1 cellular context compared by ENCODE assay signal in genomic region chr13:46812398-46812797, GRCh38.
TF ChIP-seq lines count a peak whose summit lies in the region.

No MANE protein-coding gene starts in this region.

TF ChIP-seq in HCT116, 20 proteins besides CTCF, POLR2A, EP300 and RAD21:
- TF ChIP-seq YY1 (IDR thresholded peaks at IDR 0.05; ENCODE audit: extremely low read depth, insufficient replicate concordance, low read depth, low read length), result no peak
- TF ChIP-seq ELF1 (IDR thresholded peaks at IDR 0.05; ENCODE audit: borderline replicate concordance, low read depth), result no peak
- no peak for TF ChIP-seq REST (IDR thresholded peaks at IDR 0.05; ENCODE audit: low read depth)
- no peak for TF ChIP-seq EGR1 (IDR thresholded peaks at IDR 0.05; ENCODE audit: low read depth)
- TF ChIP-seq JUND (IDR thresholded peaks at IDR 0.05), result no peak
- no peak for TF ChIP-seq ZNF274 (IDR thresholded peaks at IDR 0.05; ENCODE audit: low read depth, low read length)
- no peak for TF ChIP-seq SRF (IDR thresholded peaks at IDR 0.05; ENCODE audit: low read depth)
- TF ChIP-seq CEBPB (IDR thresholded peaks at IDR 0.05; ENCODE audit: low read depth), result no peak
- no peak for TF ChIP-seq SP1 (IDR thresholded peaks at IDR 0.05; ENCODE audit: low read depth)
- no peak for TF ChIP-seq SIN3A (IDR thresholded peaks at IDR 0.05; ENCODE audit: low read depth)
- no peak for TF ChIP-seq EZH2 (IDR thresholded peaks at IDR 0.05)
- no peak for TF ChIP-seq ZBTB33 (IDR thresholded peaks at IDR 0.05; ENCODE audit: extremely low read depth, insufficient replicate concordance, low read length)
- no peak for TF ChIP-seq POLR2AphosphoS5 (IDR thresholded peaks at IDR 0.05; ENCODE audit: low read depth, low read length)
- no peak for TF ChIP-seq TCF7L2 (IDR thresholded peaks at IDR 0.05; ENCODE audit: borderline replicate concordance, extremely low read depth, insufficient read depth, insufficient read length)
- TF ChIP-seq, protein P1, sequence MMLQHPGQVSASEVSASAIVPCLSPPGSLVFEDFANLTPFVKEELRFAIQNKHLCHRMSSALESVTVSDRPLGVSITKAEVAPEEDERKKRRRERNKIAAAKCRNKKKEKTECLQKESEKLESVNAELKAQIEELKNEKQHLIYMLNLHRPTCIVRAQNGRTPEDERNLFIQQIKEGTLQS (IDR thresholded peaks at IDR 0.05), result no peak
- TF ChIP-seq FOSL1 (IDR thresholded peaks at IDR 0.05; ENCODE audit: low read depth), result no peak
- TF ChIP-seq CBX3 (IDR thresholded peaks at IDR 0.05; ENCODE audit: low read depth), result no peak
- no peak for TF ChIP-seq ZFX (IDR thresholded peaks at IDR 0.05)
- TF ChIP-seq EZH2phosphoT487 (IDR thresholded peaks at IDR 0.05; ENCODE audit: borderline replicate concordance), result no peak
- TF ChIP-seq, protein P2, sequence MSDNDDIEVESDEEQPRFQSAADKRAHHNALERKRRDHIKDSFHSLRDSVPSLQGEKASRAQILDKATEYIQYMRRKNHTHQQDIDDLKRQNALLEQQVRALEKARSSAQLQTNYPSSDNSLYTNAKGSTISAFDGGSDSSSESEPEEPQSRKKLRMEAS (IDR thresholded peaks at IDR 0.05), result no peak
